In genomic region chr5:93681432-93681831, GRCh38 we compare ENCODE assay signal across 14 cellular contexts. TPM values are rescaled to one million over a fixed set of nuclear protein-coding genes. Genes with fewer than 3 reads are reported as not detected.
DNase-seq lines count a peak whose midpoint lies in the region; ATAC-seq and TF ChIP-seq lines count a peak whose summit lies in the region.
"Had no signal": no experiment of that assay in that cellular context is flagged by ENCODE, and none has a peak within 500 bp of the region (broad histone marks: within the 10 kb centered on the region; RNA-seq: fewer than 3 reads in every experiment).

No MANE protein-coding gene starts in this region.

- no peaks in the 10 kb centered on the region for H3K9me3 ChIP-seq in lower lobe of right lung
- H3K9me3 ChIP-seq: SJCRH30 had no signal

- peak overlapping the region; percentile 1 for H3K27ac Mint-ChIP-seq in neural crest cell (ENCODE audit: unreplicated experiment)
- H3K27ac Mint-ChIP-seq: activated naive CD8-positive, alpha-beta T cell treated with anti-CD3 and anti-CD28 coated beads, Interleukin-2, amount 10 ng/mL, durations not matched to agents 7 days and 5 days; naive B cell had no signal

- no peak overlapping the region for H3K27ac ChIP-seq in lower lobe of right lung
- H3K27ac ChIP-seq: SJCRH30 had no signal

- intact Hi-C loops in lower lobe of right lung (cut with DNase I): no loop called here

- peak; percentile 28; the same call in 1 of the 2 replicates for TF ChIP-seq CTCF in LNCAP (IDR thresholded peaks at IDR 0.05)
- TF ChIP-seq CTCF in cardiac fibroblast (IDR thresholded peaks at IDR 0.05; ENCODE audit: low read depth, low read length): peak; percentile 37
- TF ChIP-seq CTCF in neural crest cell (conservative IDR thresholded peaks at IDR 0.05): peak; percentile 66
- no peak for TF ChIP-seq CTCF in lower lobe of right lung (IDR thresholded peaks at IDR 0.05)

- peaks cover 4% of the 10 kb centered on the region for H3K36me3 Mint-ChIP-seq in neural crest cell (ENCODE audit: low read depth)

- H3K4me3 ChIP-seq in cardiac fibroblast (replicated peaks in 1 of 2; ENCODE audit: low read depth in 2 of 2, low read length in 2 of 2): no peak overlapping the region
- no peak overlapping the region for H3K4me3 ChIP-seq in lower lobe of right lung
- H3K4me3 ChIP-seq: SJCRH30 had no signal

- peaks cover 28% of the 10 kb centered on the region for H3K4me1 Mint-ChIP-seq in neural crest cell
- H3K4me1 Mint-ChIP-seq: activated naive CD8-positive, alpha-beta T cell treated with anti-CD3 and anti-CD28 coated beads, Interleukin-2, amount 10 ng/mL, durations not matched to agents 7 days and 5 days had no signal

- H3K27me3 Mint-ChIP-seq in neural crest cell (ENCODE audit: low read depth): no peaks in the 10 kb centered on the region
- H3K27me3 Mint-ChIP-seq: activated naive CD8-positive, alpha-beta T cell treated with anti-CD3 and anti-CD28 coated beads, Interleukin-2, amount 10 ng/mL, durations not matched to agents 7 days and 5 days; CD8-positive, alpha-beta memory T cell; naive B cell had no signal

- no peaks in the 10 kb centered on the region for H3K36me3 ChIP-seq in lower lobe of right lung

- ATAC-seq in lower lobe of right lung (no peak), GM18502 (IDR thresholded peaks at IDR 0.05; ENCODE audit: poor library complexity, unreplicated experiment) (no peak)

- no peak overlapping the region for H3K4me3 Mint-ChIP-seq in neural crest cell
- H3K4me3 Mint-ChIP-seq: activated naive CD8-positive, alpha-beta T cell treated with anti-CD3 and anti-CD28 coated beads, Interleukin-2, amount 10 ng/mL, durations not matched to agents 7 days and 5 days; CD8-positive, alpha-beta memory T cell; naive B cell had no signal

- H3K4me1 ChIP-seq in lower lobe of right lung: no peaks in the 10 kb centered on the region

- H3K27me3 ChIP-seq in lower lobe of right lung (ENCODE audit: low read depth): no peaks in the 10 kb centered on the region
- H3K27me3 ChIP-seq: SJCRH30 had no signal

- peaks cover 4% of the 10 kb centered on the region for H3K9me3 Mint-ChIP-seq in neural crest cell
- H3K9me3 Mint-ChIP-seq: CD8-positive, alpha-beta memory T cell had no signal

- peak; percentile 74 for DNase-seq in DMS114 treated with DMSO at 0.1 percent for 48 hours (lab: John Stamatoyannopoulos, UW; ENCODE audit: unreplicated experiment)
- peak; percentile 13 to 28 for DNase-seq in cardiac fibroblast (ENCODE audit: low read depth in 2 of 2)
- no peak for DNase-seq in neural crest cell (ENCODE audit: low read depth, low spot score)
- DNase-seq in NCI-H187 treated with DMSO at 0.1 percent for 48 hours (lab: John Stamatoyannopoulos, UW): no peak
- no peak for DNase-seq in HK-2 (ENCODE audit: unreplicated experiment)
- no peak for DNase-seq in lower lobe of right lung
- DNase-seq: activated naive CD8-positive, alpha-beta T cell treated with anti-CD3 and anti-CD28 coated beads, Interleukin-2, amount 10 ng/mL, durations not matched to agents 7 days and 5 days; CD8-positive, alpha-beta memory T cell; KG1; naive B cell; NCI-H526 treated with DMSO at 0.1 percent for 48 hours; SJCRH30 had no signal

RNA-seq across cellular contexts. Expression of gene POU5F2, which starts 60.0 kb away (rescaled TPM):
- total RNA-seq in neural crest cell (0.55 and 0.68 TPM in 2 replicates), lower lobe of right lung (1.8 TPM)

Comparison
In these comparisons a context has a peak if more than half of its experiments do, and no peak if none do; other contexts are left out.
1. DNase-seq: peak in DMS114 treated with DMSO at 0.1 percent for 48 hours (single experiment) and cardiac fibroblast (2 of 2); none in neural crest cell (single experiment), NCI-H187 treated with DMSO at 0.1 percent for 48 hours (single experiment), HK-2 (single experiment) and lower lobe of right lung (single experiment).